11 cellular contexts compared by ENCODE assay signal in genomic region chr3:175495331-175495730, GRCh38.
DNase-seq lines count a peak whose midpoint lies in the region; ATAC-seq, FAIRE-seq and TF ChIP-seq lines count a peak whose summit lies in the region.
"Had no signal": no experiment of that assay in that cellular context is flagged by ENCODE, and none has a peak within 500 bp of the region (broad histone marks: within the 10 kb centered on the region; RNA-seq: fewer than 3 reads in every experiment).

No MANE protein-coding gene starts in this region.

- DNase-seq in GM12891 (ENCODE audit: insufficient read length, low spot score) (no peak), NOMO-1 (lab: John Stamatoyannopoulos, UW; ENCODE audit: unreplicated experiment in 2 of 2) (peak; percentile 73 to 84), HFFc6 (no peak), GF-D8 (lab: John Stamatoyannopoulos, UW) (no peak)
- DNase-seq in CD8-positive, alpha-beta T cell = no peak
- no peak for DNase-seq in activated CD8-positive, alpha-beta memory T cell treated with anti-CD3 and anti-CD28 coated beads, Interleukin-2, amount 50 U/mL, for 48 hours
- DNase-seq: CD4-positive, CD25-positive, alpha-beta regulatory T cell; hypothalamus; SHP77 treated with DMSO at 0.1 percent for 48 hours had no signal

- no peaks in the 10 kb centered on the region for H3K9me3 Mint-ChIP-seq in HFFc6
- H3K9me3 Mint-ChIP-seq in CD8-positive, alpha-beta T cell = no peaks in the 10 kb centered on the region

- FAIRE-seq in GM12891 (lab: Jason Lieb, UNC) = peak; percentile 28

- H3K4me1 ChIP-seq in CD8-positive, alpha-beta T cell (ENCODE audit: insufficient read depth, low read length) = no peaks in the 10 kb centered on the region

- H3K4me3 Mint-ChIP-seq in HFFc6 = no peak overlapping the region
- no peak overlapping the region for H3K4me3 Mint-ChIP-seq in CD8-positive, alpha-beta T cell
- H3K4me3 Mint-ChIP-seq: CD4-positive, CD25-positive, alpha-beta regulatory T cell had no signal

- H3K36me3 ChIP-seq in CD8-positive, alpha-beta T cell (ENCODE audit: insufficient read depth, low read length) = no peaks in the 10 kb centered on the region

- TF ChIP-seq POLR2A in GM12891 (IDR thresholded peaks at IDR 0.05; ENCODE audit: low read depth, low read length) = no peak

- no peak overlapping the region for H3K27ac Mint-ChIP-seq in HFFc6
- H3K27ac Mint-ChIP-seq in CD8-positive, alpha-beta T cell = no peak overlapping the region
- H3K27ac Mint-ChIP-seq: CD4-positive, CD25-positive, alpha-beta regulatory T cell had no signal

- H3K27ac ChIP-seq in CD8-positive, alpha-beta T cell (ENCODE audit: low read depth, low read length) = no peak overlapping the region

- CTCF ChIA-PET in CD8-positive, alpha-beta T cell (lab: Charles Lee) = no interaction called here

- no peak overlapping the region for H3K4me3 ChIP-seq in CD8-positive, alpha-beta T cell (ENCODE audit: low read depth, low read length)

- ATAC-seq in GM19397 (IDR thresholded peaks at IDR 0.05; ENCODE audit: unreplicated experiment) = peak; percentile 91
- ATAC-seq in HG03066 (IDR thresholded peaks at IDR 0.05; ENCODE audit: low read depth, unreplicated experiment) = peak; percentile 75
- ATAC-seq in CD8-positive, alpha-beta T cell = no peak

- POLR2A ChIA-PET in CD8-positive, alpha-beta T cell (lab: Charles Lee) = no interaction called here

- intact Hi-C loops in CD8-positive, alpha-beta T cell (cut with DNase I, micrococcal nuclease) = no loop called here

- TF ChIP-seq CTCF in HFFc6 (IDR thresholded peaks at IDR 0.05) = no peak
- no peak for TF ChIP-seq CTCF in CD8-positive, alpha-beta T cell (IDR thresholded peaks at IDR 0.05)

- H3K27me3 ChIP-seq in CD8-positive, alpha-beta T cell (ENCODE audit: insufficient read depth, low read length) = no peaks in the 10 kb centered on the region

- H3K27me3 Mint-ChIP-seq in HFFc6 (ENCODE audit: insufficient read depth) = no peaks in the 10 kb centered on the region
- H3K27me3 Mint-ChIP-seq in CD8-positive, alpha-beta T cell (ENCODE audit: low read depth) = no peaks in the 10 kb centered on the region
- H3K27me3 Mint-ChIP-seq: CD4-positive, CD25-positive, alpha-beta regulatory T cell had no signal

- no peaks in the 10 kb centered on the region for H3K36me3 Mint-ChIP-seq in HFFc6 (ENCODE audit: low read depth)
- no peaks in the 10 kb centered on the region for H3K36me3 Mint-ChIP-seq in CD8-positive, alpha-beta T cell
- H3K36me3 Mint-ChIP-seq: CD4-positive, CD25-positive, alpha-beta regulatory T cell had no signal

- H3K9me3 ChIP-seq in CD8-positive, alpha-beta T cell (ENCODE audit: low read length) = no peaks in the 10 kb centered on the region

- H3K4me1 Mint-ChIP-seq in HFFc6 (ENCODE audit: low read depth) = no peaks in the 10 kb centered on the region
- no peaks in the 10 kb centered on the region for H3K4me1 Mint-ChIP-seq in CD8-positive, alpha-beta T cell (ENCODE audit: low read depth)
- H3K4me1 Mint-ChIP-seq: CD4-positive, CD25-positive, alpha-beta regulatory T cell had no signal

TF ChIP-seq in GM12891, 5 proteins besides CTCF, POLR2A, EP300 and RAD21:
- TF ChIP-seq PAX5 (IDR thresholded peaks at IDR 0.05; ENCODE audit: insufficient read depth, low read length, severe bottlenecking) (no peak), POLR2AphosphoS5 (IDR thresholded peaks at IDR 0.05; ENCODE audit: low read depth, low read length) (no peak), TAF1 (IDR thresholded peaks at IDR 0.05; ENCODE audit: low read depth, low read length) (no peak), SPI1 (IDR thresholded peaks at IDR 0.05; ENCODE audit: low read depth, low read length) (no peak), POU2F2 (IDR thresholded peaks at IDR 0.05; ENCODE audit: low read depth, low read length) (no peak)

Comparison
In these comparisons a context has a peak if more than half of its experiments do, and no peak if none do; other contexts are left out.
1. DNase-seq: peak in NOMO-1 (2 of 2); none in GM12891 (single experiment), HFFc6 (single experiment), CD8-positive, alpha-beta T cell (0 of 7), GF-D8 (single experiment) and activated CD8-positive, alpha-beta memory T cell treated with anti-CD3 and anti-CD28 coated beads, Interleukin-2, amount 50 U/mL, for 48 hours (single experiment).